11 cellular contexts compared by ENCODE assay signal in genomic region chr9:70607926-70608325, GRCh38.
DNase-seq lines count a peak whose midpoint lies in the region; ATAC-seq and TF ChIP-seq lines count a peak whose summit lies in the region.
"Had no signal": no experiment of that assay in that cellular context is flagged by ENCODE, and none has a peak within 500 bp of the region (broad histone marks: within the 10 kb centered on the region; RNA-seq: fewer than 3 reads in every experiment).

No MANE protein-coding gene starts in this region.

- H3K27me3 ChIP-seq in trophoblast cell (ENCODE audit: insufficient read depth, low read length), result no peaks in the 10 kb centered on the region

- no peak overlapping the region for H3K14ac ChIP-seq in trophoblast cell (ENCODE audit: low read length)

- H2AK5ac ChIP-seq in trophoblast cell (ENCODE audit: low read length), result no peak overlapping the region

- no peaks in the 10 kb centered on the region for H3K36me3 ChIP-seq in trophoblast cell (ENCODE audit: control insufficient read depth in 1 of 2, insufficient read depth in 2 of 2, low read length in 2 of 2)
- H3K36me3 ChIP-seq: left ventricle myocardium inferior had no signal

- H2BK120ac ChIP-seq in trophoblast cell (ENCODE audit: insufficient read depth, low read length, poor library complexity), result no peak overlapping the region

- H3K9me3 ChIP-seq in trophoblast cell (ENCODE audit: insufficient read depth, low read depth, low read length), result no peaks in the 10 kb centered on the region
- H3K9me3 ChIP-seq: left ventricle myocardium inferior had no signal

- no peak overlapping the region for H2AFZ ChIP-seq in trophoblast cell (ENCODE audit: insufficient read depth, low read length, poor library complexity)

- no CpG with 5 or more reads among the region's 9 CpGs for WGBS in trophoblast cell (ENCODE audit: extremely low coverage, insufficient coverage, insufficient read length)

- no peak overlapping the region for H2BK5ac ChIP-seq in trophoblast cell (ENCODE audit: low read depth, low read length, poor library complexity)

- TF ChIP-seq CTCF in GM13977 (IDR thresholded peaks at IDR 0.05; ENCODE audit: extremely low read depth, insufficient read depth, missing control alignments), result no peak

- no peaks in the 10 kb centered on the region for H3K79me1 ChIP-seq in trophoblast cell (ENCODE audit: low read length)

- H3K4me1 ChIP-seq in trophoblast cell (ENCODE audit: control insufficient read depth in 1 of 2, insufficient read depth in 2 of 2, low read length in 2 of 2), result peaks cover 3 to 8% of the 10 kb centered on the region in 2 experiments
- H3K4me1 ChIP-seq: foreskin keratinocyte had no signal

- no peaks in the 10 kb centered on the region for H3K79me2 ChIP-seq in trophoblast cell (ENCODE audit: control insufficient read depth, insufficient read depth, low read length, poor library complexity)

- intact Hi-C loops in posterior cingulate gyrus (cut with DNase I), result no loop called here

- H3K4me2 ChIP-seq in trophoblast cell (ENCODE audit: low read length), result no peak overlapping the region

- in situ Hi-C loops in GM13977 (cut with MboI; ENCODE audit: low pct_unique_long_range_greater_than_20kb, low sequenced_read_pairs, unreplicated experiment), result no loop called here

- DNase-seq in RPMI8226, result peak; percentile 77
- peak in 1 of 2 donors; percentile 22 for DNase-seq in trophoblast cell
- no peak for DNase-seq in GM13977 (ENCODE audit: low spot score)
- DNase-seq in DMS153 treated with DMSO at 0.1 percent for 48 hours (lab: John Stamatoyannopoulos, UW; ENCODE audit: unreplicated experiment), result no peak
- DNase-seq in posterior cingulate gyrus, result no peak
- DNase-seq in A172 (ENCODE audit: low spot score), result no peak
- DNase-seq: foreskin keratinocyte, left ventricle myocardium inferior had no signal

- no peak overlapping the region for H3K9ac ChIP-seq in trophoblast cell (ENCODE audit: low read length)

- no peak overlapping the region for H3K4ac ChIP-seq in trophoblast cell (ENCODE audit: low read depth, low read length)

- peak overlapping the region; percentile 26 for H2BK12ac ChIP-seq in trophoblast cell (ENCODE audit: low read length)

- H4K91ac ChIP-seq in trophoblast cell (ENCODE audit: low read depth, low read length), result no peak overlapping the region

- no peak overlapping the region for H4K12ac ChIP-seq in trophoblast cell (ENCODE audit: low read depth, low read length)

- H3K4me3 ChIP-seq in trophoblast cell (ENCODE audit: low read depth, low read length), result no peak overlapping the region
- H3K4me3 ChIP-seq: coronary artery, left ventricle myocardium inferior had no signal

- H3K27ac ChIP-seq in trophoblast cell (ENCODE audit: low read depth, low read length), result no peak overlapping the region
- H3K27ac ChIP-seq: coronary artery, foreskin keratinocyte, left ventricle myocardium inferior had no signal

- no peak overlapping the region for H4K8ac ChIP-seq in trophoblast cell (ENCODE audit: low read depth, low read length)

- ATAC-seq in GM18909 (IDR thresholded peaks at IDR 0.05; ENCODE audit: poor library complexity, unreplicated experiment) (peak; percentile 66), HG03159 (IDR thresholded peaks at IDR 0.05; ENCODE audit: unreplicated experiment) (peak; percentile 74)
- ATAC-seq: foreskin keratinocyte had no signal

- no peak overlapping the region for H3K18ac ChIP-seq in trophoblast cell (ENCODE audit: low read length)

- no peak overlapping the region for H3K23ac ChIP-seq in trophoblast cell (ENCODE audit: low read length)
